11 cellular contexts compared by ENCODE assay signal in the genomic region with DNA sequence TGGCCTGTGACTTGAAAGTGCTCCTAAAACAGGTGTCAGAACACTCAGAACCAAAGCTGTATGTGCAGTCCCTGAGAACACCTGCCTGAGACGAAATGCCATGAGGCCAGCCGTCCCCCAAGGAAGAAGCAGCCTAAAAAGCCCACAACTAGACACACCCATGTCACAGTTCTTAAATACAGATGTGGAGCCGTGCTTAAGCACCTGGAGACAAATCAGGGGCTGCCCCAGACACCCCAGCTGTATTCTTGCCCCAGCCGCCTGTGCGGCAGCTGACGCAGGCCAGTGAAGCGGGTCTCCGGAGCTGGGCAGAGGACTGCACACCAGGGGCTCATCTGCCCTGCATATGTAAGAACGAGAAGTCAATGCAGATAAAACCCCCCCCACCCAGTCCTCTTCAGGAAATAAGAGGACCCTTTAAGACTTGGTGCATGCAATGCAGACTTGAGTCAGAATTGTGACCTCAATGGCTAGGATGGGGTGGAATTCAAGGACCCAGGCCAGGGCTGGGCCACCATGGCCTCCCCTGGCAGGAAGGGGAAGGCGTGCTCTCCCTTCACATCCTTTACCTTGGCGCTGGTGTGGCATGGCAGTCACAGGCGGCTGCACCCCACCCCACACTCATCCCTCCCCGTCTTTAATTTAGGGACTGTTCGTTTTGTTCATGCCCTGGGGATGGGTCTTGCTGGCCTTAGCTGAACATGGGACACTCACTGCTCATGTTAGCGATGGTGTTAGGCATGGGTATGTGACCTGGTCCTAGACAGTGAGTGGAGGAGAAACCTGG. TPM values are rescaled to one million over a fixed set of nuclear protein-coding genes. Genes with fewer than 3 reads are reported as not detected.
DNase-seq lines count a peak whose midpoint lies in the region; ATAC-seq and TF ChIP-seq lines count a peak whose summit lies in the region.
"Had no signal": no experiment of that assay in that cellular context is flagged by ENCODE, and none has a peak within 500 bp of the region (broad histone marks: within the 10 kb centered on the region; RNA-seq: fewer than 3 reads in every experiment).

No MANE protein-coding gene starts in this region.

- no peaks in the 10 kb centered on the region for H4K20me1 ChIP-seq in mammary epithelial cell (ENCODE audit: insufficient read depth, low read length)

- CTCF ChIA-PET in mammary epithelial cell (lab: Charles Lee; ENCODE audit: low non-redundant PET): no interaction called here

- no peaks in the 10 kb centered on the region for H3K9me3 Mint-ChIP-seq in chondrocyte (ENCODE audit: low read depth)

- peaks cover 18% of the 10 kb centered on the region for H3K4me1 ChIP-seq in mammary epithelial cell (ENCODE audit: insufficient read depth, low read length)
- H3K4me1 ChIP-seq: body of pancreas had no signal

- 99% methylated on average over 13 of the region's 15 CpGs for WGBS in mammary epithelial cell (ENCODE audit: low coverage, missing lambda C conversion rate)

- no peaks in the 10 kb centered on the region for H3K27me3 ChIP-seq in mammary epithelial cell (ENCODE audit: insufficient read depth, low read length)
- H3K27me3 ChIP-seq: body of pancreas had no signal

- BruUV-seq in mammary epithelial cell (replicated peaks; lab: Mats Ljungman, UMichigan): no TSS peak

- TF ChIP-seq CTCF in chondrocyte (IDR thresholded peaks at IDR 0.05) (no peak), mammary epithelial cell (conservative IDR thresholded peaks at IDR 0.05 in 1 of 2, IDR thresholded peaks at IDR 0.05 in 1 of 2; ENCODE audit: extremely low read depth in 1 of 2, insufficient read depth in 1 of 2, low read depth in 1 of 2, low read length in 2 of 2) (no peak)

- H3K4me3 Mint-ChIP-seq in chondrocyte (ENCODE audit: unreplicated experiment): no peak overlapping the region

- no peaks in the 10 kb centered on the region for H3K9me3 ChIP-seq in mammary epithelial cell (replicated peaks; ENCODE audit: insufficient read depth, low read length)
- H3K9me3 ChIP-seq: body of pancreas had no signal

- peak; percentile 80 for DNase-seq in chondrocyte (ENCODE audit: low spot score)
- DNase-seq in DMS53 treated with DMSO at 0.1 percent for 48 hours (lab: John Stamatoyannopoulos, UW; ENCODE audit: unreplicated experiment): no peak
- no peak for DNase-seq in ureter (ENCODE audit: low spot score)
- DNase-seq in mammary epithelial cell: no peak
- DNase-seq in erythroblast (lab: John Stamatoyannopoulos, UW): no peak
- DNase-seq: AML-193, NCI-H446 treated with DMSO at 0.1 percent for 48 hours had no signal

- H3K27me3 Mint-ChIP-seq in chondrocyte (ENCODE audit: low read depth): no peaks in the 10 kb centered on the region

- peaks cover 7% of the 10 kb centered on the region for H3K4me1 Mint-ChIP-seq in chondrocyte (ENCODE audit: low read depth)

- H3K4me3 ChIP-seq in mammary epithelial cell (replicated peaks in 1 of 3; ENCODE audit: insufficient read depth in 1 of 3, low read depth in 2 of 3, low read length in 3 of 3): no peak overlapping the region
- H3K4me3 ChIP-seq: body of pancreas had no signal

- no peak overlapping the region for H2AFZ ChIP-seq in mammary epithelial cell (ENCODE audit: low read depth, low read length)

- H3K9ac ChIP-seq in mammary epithelial cell (ENCODE audit: insufficient read depth, low read length): no peak overlapping the region

- dilution Hi-C loops in mammary epithelial cell (cut with HindIII; ENCODE audit: low sequenced_read_pairs): no loop called here

- no peak overlapping the region for H3K27ac Mint-ChIP-seq in chondrocyte (ENCODE audit: unreplicated experiment)

- intact Hi-C loops in mammary epithelial cell (cut with micrococcal nuclease): no loop called here

- H3K36me3 ChIP-seq in mammary epithelial cell (ENCODE audit: insufficient read depth, low read length): no peaks in the 10 kb centered on the region

- in situ Hi-C loops in mammary epithelial cell (cut with MboI; ENCODE audit: low sequenced_read_pairs in 2 of 2): no loop called here

- no peaks in the 10 kb centered on the region for H3K36me3 Mint-ChIP-seq in chondrocyte (ENCODE audit: low read depth)

- ATAC-seq in GM18499 (IDR thresholded peaks at IDR 0.05; ENCODE audit: insufficient read depth, unreplicated experiment) (peak; percentile 78), GM21390 (IDR thresholded peaks at IDR 0.05; ENCODE audit: unreplicated experiment) (peak; percentile 78), HG03097 (IDR thresholded peaks at IDR 0.05; ENCODE audit: low FRiP score, unreplicated experiment) (peak; percentile 60)
- ATAC-seq: body of pancreas had no signal

- H3K27ac ChIP-seq in mammary epithelial cell (ENCODE audit: insufficient read depth, low read depth, low read length): no peak overlapping the region
- H3K27ac ChIP-seq: body of pancreas had no signal

- no peak for TF ChIP-seq POLR2A in erythroblast (IDR thresholded peaks at IDR 0.05; ENCODE audit: low read length)

- no peaks in the 10 kb centered on the region for H3K79me2 ChIP-seq in mammary epithelial cell (ENCODE audit: insufficient read depth, low read length)

- H3K4me2 ChIP-seq in mammary epithelial cell (ENCODE audit: insufficient read depth, low read depth, low read length): no peak overlapping the region

RNA-seq across cellular contexts. Expression of gene PLXNA1, which starts 27.7 kb away (rescaled TPM):
- total RNA-seq in chondrocyte: 69.8 to 99.1 TPM (median 98.2 TPM) in 3 replicates
- total RNA-seq in ureter: 43.0 TPM
- total RNA-seq in mammary epithelial cell: 100 to 1,000 TPM; 104 to 156 TPM
- 82.4 TPM for polyA plus RNA-seq in mammary epithelial cell
- 125 TPM for polyA minus RNA-seq in mammary epithelial cell
